Comparison of ENCODE assay signal across 17 cellular contexts in genomic region chr22:47164514-47165337, GRCh38.
A peak's percentile ranks its signal among the peaks of the same experiment; 100 is the strongest.
DNase-seq lines count a peak whose midpoint lies in the region; ATAC-seq, FAIRE-seq and TF ChIP-seq lines count a peak whose summit lies in the region.
"Had no signal": no experiment of that assay in that cellular context is flagged by ENCODE, and none has a peak within 500 bp of the region (broad histone marks: within the 10 kb centered on the region; RNA-seq: fewer than 3 reads in every experiment).

No MANE protein-coding gene starts in this region.

- CTCF ChIA-PET in activated CD4-positive, alpha-beta T cell treated with anti-CD3 and anti-CD28 coated beads for 36 hours (lab: Charles Lee): interaction anchor here (0.5 kb wide), 1 partner anchor 217 kb away, joined by 3 read pairs; no protein-coding TSS in a partner anchor
- CTCF ChIA-PET in HepG2 (lab: Yijun Ruan, JAX; ENCODE audit: low intra/inter-chr PET ratio, low total read pairs): no interaction called here

- no peaks in the 10 kb centered on the region for H3K27me3 ChIP-seq in HepG2 (ENCODE audit: control insufficient read depth in 1 of 2, insufficient read depth in 2 of 2, low read length in 2 of 2)

- BruUV-seq in HepG2 (replicated peaks; lab: Mats Ljungman, UMichigan): no TSS peak

- no peaks in the 10 kb centered on the region for H3K4me1 Mint-ChIP-seq in activated CD4-positive, alpha-beta T cell treated with anti-CD3 and anti-CD28 coated beads for 36 hours
- no peaks in the 10 kb centered on the region for H3K4me1 Mint-ChIP-seq in activated T-cell treated with anti-CD3 and anti-CD28 coated beads, Interleukin-2, amount 50 U/mL, for 24 hours (ENCODE audit: low read depth)
- H3K4me1 Mint-ChIP-seq: activated CD4-positive, alpha-beta T cell treated with anti-CD3 and anti-CD28 coated beads, Interleukin-2, amount 10 ng/mL, durations not matched to agents 24 days and 14 days had no signal

- no peaks in the 10 kb centered on the region for H3K27me3 Mint-ChIP-seq in activated CD4-positive, alpha-beta T cell treated with anti-CD3 and anti-CD28 coated beads for 36 hours
- H3K27me3 Mint-ChIP-seq in activated T-cell treated with anti-CD3 and anti-CD28 coated beads, Interleukin-2, amount 50 U/mL, for 24 hours: no peaks in the 10 kb centered on the region
- H3K27me3 Mint-ChIP-seq: activated CD4-positive, alpha-beta T cell treated with anti-CD3 and anti-CD28 coated beads, Interleukin-2, amount 10 ng/mL, durations not matched to agents 24 days and 14 days; CD4-positive, CD25-positive, alpha-beta regulatory T cell had no signal

- FAIRE-seq in HepG2 (lab: Jason Lieb, UNC): peak; percentile 75
- FAIRE-seq: islet of Langerhans had no signal

- peaks cover 36% of the 10 kb centered on the region for H3K4me1 ChIP-seq in HepG2 (ENCODE audit: insufficient read depth, low read length)

- TF ChIP-seq RAD21 in HepG2 (CRISPR knock-in tag; IDR thresholded peaks at IDR 0.05): no peak

- H3K9me3 Mint-ChIP-seq in activated CD4-positive, alpha-beta T cell treated with anti-CD3 and anti-CD28 coated beads for 36 hours (ENCODE audit: low read depth): no peaks in the 10 kb centered on the region
- no peaks in the 10 kb centered on the region for H3K9me3 Mint-ChIP-seq in activated T-cell treated with anti-CD3 and anti-CD28 coated beads, Interleukin-2, amount 50 U/mL, for 24 hours
- H3K9me3 Mint-ChIP-seq: activated CD4-positive, alpha-beta T cell treated with anti-CD3 and anti-CD28 coated beads, Interleukin-2, amount 10 ng/mL, durations not matched to agents 24 days and 14 days; activated T-cell treated with anti-CD3 and anti-CD28 coated beads, Interleukin-2, amount 50 U/mL, for 4 hours; CD4-positive, CD25-positive, alpha-beta regulatory T cell had no signal

- no peak overlapping the region for H3K27ac Mint-ChIP-seq in activated CD4-positive, alpha-beta T cell treated with anti-CD3 and anti-CD28 coated beads for 36 hours
- H3K27ac Mint-ChIP-seq in activated T-cell treated with anti-CD3 and anti-CD28 coated beads, Interleukin-2, amount 50 U/mL, for 24 hours: no peak overlapping the region
- H3K27ac Mint-ChIP-seq: activated CD4-positive, alpha-beta T cell treated with anti-CD3 and anti-CD28 coated beads, Interleukin-2, amount 10 ng/mL, durations not matched to agents 24 days and 14 days; CD4-positive, CD25-positive, alpha-beta regulatory T cell had no signal

- no peak overlapping the region for H3K4me3 Mint-ChIP-seq in activated CD4-positive, alpha-beta T cell treated with anti-CD3 and anti-CD28 coated beads for 36 hours
- no peak overlapping the region for H3K4me3 Mint-ChIP-seq in activated T-cell treated with anti-CD3 and anti-CD28 coated beads, Interleukin-2, amount 50 U/mL, for 24 hours
- H3K4me3 Mint-ChIP-seq: activated CD4-positive, alpha-beta T cell treated with anti-CD3 and anti-CD28 coated beads, Interleukin-2, amount 10 ng/mL, durations not matched to agents 24 days and 14 days; activated T-cell treated with anti-CD3 and anti-CD28 coated beads, Interleukin-2, amount 50 U/mL, for 4 hours; CD4-positive, CD25-positive, alpha-beta regulatory T cell had no signal

- H3K9ac ChIP-seq in HepG2 (ENCODE audit: insufficient read depth, low read depth, low read length): no peak overlapping the region

- TF ChIP-seq EP300 in HepG2 (IDR thresholded peaks at IDR 0.05; ENCODE audit: low read depth in 2 of 2, low read length in 2 of 2) (0 out of 4 replicates have a peak, but pooled peaks of 1 of the 2 experiments have one; percentile 14), HepG2 (CRISPR knock-in tag; IDR thresholded peaks at IDR 0.05; ENCODE audit: borderline replicate concordance) (no peak)

- TF ChIP-seq CTCF in HepG2 (CRISPR knock-in tag; IDR thresholded peaks at IDR 0.05): 0 out of 2 replicates have a peak, but pooled peaks have one; percentile 14

- no peak overlapping the region for H2AFZ ChIP-seq in HepG2 (ENCODE audit: low read length)

- intact Hi-C loops in activated CD4-positive, alpha-beta T cell treated with anti-CD3 and anti-CD28 coated beads for 36 hours (cut with DNase I, micrococcal nuclease): no loop called here
- intact Hi-C loops in HepG2 (cut with micrococcal nuclease; ENCODE audit: unreplicated experiment) (no loop called here), sciatic nerve (cut with DNase I) (no loop called here)

- H3K36me3 ChIP-seq in HepG2 (replicated peaks in 1 of 2; ENCODE audit: control insufficient read depth in 1 of 2, insufficient read depth in 2 of 2, low read length in 2 of 2): peaks cover 1 to 4% of the 10 kb centered on the region in 2 experiments; a peak in 4 of 5 replicates

- no peak for ATAC-seq in activated CD4-positive, alpha-beta T cell treated with anti-CD3 and anti-CD28 coated beads for 36 hours
- peak; percentile 89 for ATAC-seq in HepG2
- ATAC-seq in sciatic nerve: no peak
- no peak for ATAC-seq in SK-N-SH treated with all-trans-retinoic acid at 6 μM for 48 hours
- no peak for ATAC-seq in HG03175 (IDR thresholded peaks at IDR 0.05; ENCODE audit: unreplicated experiment)
- ATAC-seq: activated T-cell treated with anti-CD3 and anti-CD28 coated beads, Interleukin-2, amount 50 U/mL, for 4 hours had no signal

- peaks cover 4% of the 10 kb centered on the region for H3K36me3 Mint-ChIP-seq in activated CD4-positive, alpha-beta T cell treated with anti-CD3 and anti-CD28 coated beads for 36 hours (ENCODE audit: low read depth)
- H3K36me3 Mint-ChIP-seq in activated T-cell treated with anti-CD3 and anti-CD28 coated beads, Interleukin-2, amount 50 U/mL, for 24 hours (ENCODE audit: low read depth): peaks cover 56% of the 10 kb centered on the region

- H3K9me3 ChIP-seq in HepG2 (ENCODE audit: low read length): no peaks in the 10 kb centered on the region

- peak overlapping the region; percentile 46 for H3K27ac ChIP-seq in HepG2 (ENCODE audit: extremely low read length, insufficient read depth, low read length)

- no peak overlapping the region for H3K4me3 ChIP-seq in HepG2 (replicated peaks in 1 of 3; ENCODE audit: insufficient read depth in 1 of 3, low read depth in 2 of 3, low read length in 3 of 3)

- no peaks in the 10 kb centered on the region for H3K79me2 ChIP-seq in HepG2 (ENCODE audit: insufficient read depth, low read length)

- POLR2A ChIA-PET in activated CD4-positive, alpha-beta T cell treated with anti-CD3 and anti-CD28 coated beads for 36 hours (lab: Charles Lee): no interaction called here
- POLR2A ChIA-PET in HepG2 (lab: Yijun Ruan, JAX): no interaction called here

- DNase-seq in activated CD4-positive, alpha-beta T cell treated with anti-CD3 and anti-CD28 coated beads for 36 hours: peak; percentile 1
- DNase-seq in activated CD4-positive, alpha-beta T cell treated with anti-CD3 and anti-CD28 coated beads for 1 hour: no peak
- peak; percentile 81 for DNase-seq in dermis blood vessel endothelial cell
- DNase-seq in HepG2 (ENCODE audit: low spot score): peak; percentile 71
- peak; percentile 38 for DNase-seq in sciatic nerve (ENCODE audit: low spot score)
- DNase-seq in activated T-cell treated with anti-CD3 and anti-CD28 coated beads, Interleukin-2, amount 50 U/mL, for 24 hours: no peak
- DNase-seq: 8988T; activated CD4-positive, alpha-beta T cell treated with anti-CD3 and anti-CD28 coated beads, Interleukin-2, amount 10 ng/mL, durations not matched to agents 24 days and 14 days; activated T-cell treated with anti-CD3 and anti-CD28 coated beads, Interleukin-2, amount 50 U/mL, for 4 hours; amniotic stem cell; CD4-positive, CD25-positive, alpha-beta regulatory T cell; NCI-H345; SIG-M5; stimulated activated CD4-positive, alpha-beta T cell treated with anti-CD3 and anti-CD28 coated beads, Interleukin-4, amount 100 ng/mL, for 24 hours had no signal

- in situ Hi-C loops in HepG2 (cut with HindIII; ENCODE audit: extremely low pct_ligation_motif_present, low pct_unique_long_range_greater_than_20kb): no loop called here

- H4K20me1 ChIP-seq in HepG2 (ENCODE audit: insufficient read depth, low read length): peaks cover 3% of the 10 kb centered on the region; the same call in 1 of the 2 replicates

- 69% methylated on average over 18 of the region's 28 CpGs for WGBS in HepG2 (ENCODE audit: low lambda C conversion rate)

- peak overlapping the region; percentile 25; the same call in 1 of the 2 replicates for H3K4me2 ChIP-seq in HepG2 (ENCODE audit: low read depth, low read length)

- TF ChIP-seq POLR2A in HepG2 (IDR thresholded peaks at IDR 0.05; ENCODE audit: insufficient read depth in 1 of 2, low read depth in 2 of 2, low read length in 2 of 2): no peak

TF ChIP-seq in HepG2, 621 proteins besides CTCF, POLR2A, EP300 and RAD21 (continues in another document):
- TF ChIP-seq FUBP1 (CRISPR knock-in tag; IDR thresholded peaks at IDR 0.05; ENCODE audit: borderline replicate concordance) (no peak), ZFX (CRISPR knock-in tag; IDR thresholded peaks at IDR 0.05; ENCODE audit: low read depth) (peak; percentile 58)

TF ChIP-seq in SK-N-SH treated with all-trans-retinoic acid at 6 μM for 48 hours, 23 proteins besides CTCF, POLR2A, EP300 and RAD21 (continues in another document):
- TF ChIP-seq TOX (CRISPR knock-in tag; IDR thresholded peaks at IDR 0.05; ENCODE audit: borderline replicate concordance) (no peak), CSRNP3 (CRISPR knock-in tag; IDR thresholded peaks at IDR 0.05) (no peak)

Comparison
In these comparisons a context has a peak if more than half of its experiments do, and no peak if none do; other contexts are left out.
1. DNase-seq: peak in activated CD4-positive, alpha-beta T cell treated with anti-CD3 and anti-CD28 coated beads for 36 hours (single experiment), dermis blood vessel endothelial cell (single experiment), HepG2 (single experiment) and sciatic nerve (single experiment); none in activated CD4-positive, alpha-beta T cell treated with anti-CD3 and anti-CD28 coated beads for 1 hour (single experiment) and activated T-cell treated with anti-CD3 and anti-CD28 coated beads, Interleukin-2, amount 50 U/mL, for 24 hours (single experiment).